ENCODE assay signal across 1 cellular context in genomic region chr1:110608247-110608646, GRCh38.
TF ChIP-seq lines count a peak whose summit lies in the region.

No MANE protein-coding gene starts in this region.

TF ChIP-seq in GM23338, 12 proteins besides CTCF, POLR2A, EP300 and RAD21:
- TF ChIP-seq ZNF331 (CRISPR knock-in tag; IDR thresholded peaks at IDR 0.05; ENCODE audit: low read depth) (no peak), CREB1 (CRISPR knock-in tag; IDR thresholded peaks at IDR 0.05; ENCODE audit: low read depth) (no peak), STAT1 (IDR thresholded peaks at IDR 0.05; ENCODE audit: unreplicated experiment) (no peak), POLR2AphosphoS5 (IDR thresholded peaks at IDR 0.05; ENCODE audit: low read depth) (no peak), NANOG (IDR thresholded peaks at IDR 0.05; ENCODE audit: borderline replicate concordance) (no peak)
- TF ChIP-seq, protein P1, sequence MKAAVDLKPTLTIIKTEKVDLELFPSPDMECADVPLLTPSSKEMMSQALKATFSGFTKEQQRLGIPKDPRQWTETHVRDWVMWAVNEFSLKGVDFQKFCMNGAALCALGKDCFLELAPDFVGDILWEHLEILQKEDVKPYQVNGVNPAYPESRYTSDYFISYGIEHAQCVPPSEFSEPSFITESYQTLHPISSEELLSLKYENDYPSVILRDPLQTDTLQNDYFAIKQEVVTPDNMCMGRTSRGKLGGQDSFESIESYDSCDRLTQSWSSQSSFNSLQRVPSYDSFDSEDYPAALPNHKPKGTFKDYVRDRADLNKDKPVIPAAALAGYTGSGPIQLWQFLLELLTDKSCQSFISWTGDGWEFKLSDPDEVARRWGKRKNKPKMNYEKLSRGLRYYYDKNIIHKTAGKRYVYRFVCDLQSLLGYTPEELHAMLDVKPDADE (IDR thresholded peaks at IDR 0.05) = no peak
TF ChIP-seq in GM23338: peak in this region for 0.
